Comparison of ENCODE assay signal across 8 cellular contexts in genomic region chr17:39668141-39668924, GRCh38. TPM values are rescaled to one million over a fixed set of nuclear protein-coding genes. Genes with fewer than 3 reads are reported as not detected.
DNase-seq lines count a peak whose midpoint lies in the region; TF ChIP-seq lines count a peak whose summit lies in the region.

Gene PNMT, plus strand, starts transcription at chr17:39668453. Its CDS starts 23 bp downstream, at chr17:39668476.

- WGBS in liver, result 4% methylated on average over 73 of the region's 73 CpGs

- H3K9me3 ChIP-seq in liver (ENCODE audit: control insufficient read depth in 4 of 4, low read length in 3 of 4), result no peaks in the 10 kb centered on the region

- H3K36me3 ChIP-seq in GM06990 (ENCODE audit: control insufficient read depth, insufficient read depth, low read length) (no peaks in the 10 kb centered on the region), liver (ENCODE audit: control insufficient read depth in 4 of 4, insufficient read depth in 3 of 4, low read depth in 1 of 4, low read length in 3 of 4) (no peaks in the 10 kb centered on the region)

- peak within 1 kb of the TSS in 1 of 2 donors; percentile 2 for H3K9ac ChIP-seq in liver (ENCODE audit: low read depth in 1 of 2, low read length in 2 of 2)

- H3K27ac ChIP-seq in liver (ENCODE audit: low read depth in 1 of 2, low read length in 2 of 2), result no peak within 1 kb of the TSS

- H3K4me3 ChIP-seq in GM06990 (replicated peaks; ENCODE audit: low read depth, low read length) (peak within 1 kb of the TSS; percentile 28), liver (ENCODE audit: low read depth in 1 of 3, low read length in 3 of 3) (peak within 1 kb of the TSS in 1 of 3 donors; percentile 34)

- peaks cover 27 to 53% (median 42%) of the 10 kb centered on the region in 4 donors for H3K4me1 ChIP-seq in liver (ENCODE audit: control insufficient read depth in 4 of 4, insufficient read depth in 4 of 4, low read length in 3 of 4)

- peak; percentile 48 to 73 for TF ChIP-seq RAD21 in liver (IDR thresholded peaks at IDR 0.05)

- DNase-seq in GM06990 (ENCODE audit: extremely low read depth, insufficient read length), result peak; percentile 69
- DNase-seq in NCI-H1105 (lab: John Stamatoyannopoulos, UW), result peak; percentile 42
- DNase-seq in activated CD4-positive, alpha-beta T cell treated with anti-CD3 and anti-CD28 coated beads, Interleukin-2, amount 50 U/mL, for 1 hour, result peak; percentile 74
- peak; percentile 36 for DNase-seq in dedifferentiated amniotic fluid mesenchymal stem cell (ENCODE audit: extremely low spot score)
- DNase-seq in stimulated activated CD4-positive, alpha-beta T cell treated with anti-CD3 and anti-CD28 coated beads, TNF-alpha, amount 100 ng/mL, for 4 hours (ENCODE audit: low read depth in 3 of 3), result peak; percentile 41 to 63 (median 41)
- DNase-seq in OCI-M2 (lab: John Stamatoyannopoulos, UW; ENCODE audit: unreplicated experiment), result no peak
- DNase-seq in GDM1 (lab: John Stamatoyannopoulos, UW), result no peak

- TF ChIP-seq CTCF in GM06990 (IDR thresholded peaks at IDR 0.05; ENCODE audit: insufficient read depth, low read length, poor library complexity, severe bottlenecking) (peak; percentile 78), liver (IDR thresholded peaks at IDR 0.05; ENCODE audit: low read depth, low read length, missing input control) (peak; percentile 50)

- no peaks in the 10 kb centered on the region; the same call in 1 of the 2 replicates for H3K27me3 ChIP-seq in GM06990 (replicated peaks; ENCODE audit: control insufficient read depth, insufficient read depth, low read length)
- no peaks in the 10 kb centered on the region for H3K27me3 ChIP-seq in liver (ENCODE audit: control insufficient read depth in 4 of 4, insufficient read depth in 4 of 4, low read length in 3 of 4)

TF ChIP-seq in liver, 16 proteins besides CTCF, POLR2A, EP300 and RAD21:
- TF ChIP-seq, protein P1, sequence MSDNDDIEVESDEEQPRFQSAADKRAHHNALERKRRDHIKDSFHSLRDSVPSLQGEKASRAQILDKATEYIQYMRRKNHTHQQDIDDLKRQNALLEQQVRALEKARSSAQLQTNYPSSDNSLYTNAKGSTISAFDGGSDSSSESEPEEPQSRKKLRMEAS (IDR thresholded peaks at IDR 0.05), result no peak
- no peak for TF ChIP-seq YY1 (IDR thresholded peaks at IDR 0.05)
- no peak for TF ChIP-seq FOXA2 (IDR thresholded peaks at IDR 0.05)
- TF ChIP-seq REST (IDR thresholded peaks at IDR 0.05), result no peak
- no peak for TF ChIP-seq GABPA (IDR thresholded peaks at IDR 0.05 in 1 of 2, conservative IDR thresholded peaks at IDR 0.05 in 1 of 2)
- no peak for TF ChIP-seq TAF1 (conservative IDR thresholded peaks at IDR 0.05)
- no peak for TF ChIP-seq JUND (IDR thresholded peaks at IDR 0.05)
- no peak for TF ChIP-seq NR2F2 (IDR thresholded peaks at IDR 0.05)

RNA-seq across cellular contexts. Expression of gene PNMT, which starts in this region (rescaled TPM):
- total RNA-seq in liver, result 1 to 10 TPM in 1 of 2 donors, not detected in 1; 8.6 TPM
- polyA plus RNA-seq in liver, result under 1 TPM; 0.20 to 0.26 TPM

Comparison
In these comparisons a context has a peak if more than half of its experiments do, and no peak if none do; other contexts are left out.
1. DNase-seq: peak in GM06990 (single experiment), NCI-H1105 (single experiment), activated CD4-positive, alpha-beta T cell treated with anti-CD3 and anti-CD28 coated beads, Interleukin-2, amount 50 U/mL, for 1 hour (single experiment), dedifferentiated amniotic fluid mesenchymal stem cell (single experiment) and stimulated activated CD4-positive, alpha-beta T cell treated with anti-CD3 and anti-CD28 coated beads, TNF-alpha, amount 100 ng/mL, for 4 hours (3 of 3); none in OCI-M2 (single experiment) and GDM1 (single experiment).